In the genomic region with DNA sequence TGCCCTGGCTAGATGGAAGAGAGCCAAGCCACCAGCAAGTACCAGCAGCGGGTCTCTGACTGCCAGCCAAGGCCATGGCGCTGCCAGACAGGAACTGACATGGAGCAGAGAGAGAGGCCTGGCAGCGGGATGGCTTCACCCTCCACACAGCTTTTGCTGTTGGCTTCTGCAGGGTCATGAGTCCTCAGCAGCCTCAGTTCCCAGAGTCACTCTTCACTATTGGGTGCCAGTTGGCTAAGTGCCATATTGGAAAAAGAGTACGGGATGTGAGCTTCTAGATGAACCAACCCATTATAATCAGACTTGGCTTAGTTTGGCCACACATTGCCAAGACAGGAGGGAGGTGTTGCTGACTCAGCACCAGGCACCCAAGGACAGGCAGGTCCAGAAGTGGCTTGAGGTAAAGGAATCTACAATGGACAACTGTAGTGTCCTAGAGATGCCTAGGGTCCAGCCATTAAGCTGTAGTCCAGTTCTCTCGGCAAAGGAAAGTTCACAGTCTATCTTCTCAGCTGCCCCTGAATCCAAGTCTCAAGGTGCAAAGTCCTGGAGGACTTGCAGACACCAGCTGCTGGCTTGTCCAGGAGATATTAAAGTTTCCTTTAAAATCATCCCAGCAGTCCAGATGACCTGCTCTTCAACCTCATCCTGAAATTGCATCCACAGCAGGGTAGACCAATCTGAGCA, we compare ENCODE assay signal across 1 cellular context.
TF ChIP-seq lines count a peak whose summit lies in the region.

No MANE protein-coding gene starts in this region.

TF ChIP-seq in K562, 482 proteins besides CTCF, POLR2A, EP300 and RAD21 (continued from another document):
- TF ChIP-seq C11orf30 (IDR thresholded peaks at IDR 0.05; ENCODE audit: low read depth) (peak; percentile 20; the same call in 1 of the 2 replicates), POLR2AphosphoS2 (IDR thresholded peaks at IDR 0.05; ENCODE audit: low read length) (no peak), ZNF316 (IDR thresholded peaks at IDR 0.05) (peak; percentile 48), HBP1 (CRISPR knock-in tag; IDR thresholded peaks at IDR 0.05) (no peak), NFIC (IDR thresholded peaks at IDR 0.05) (0 out of 2 replicates have a peak, but pooled peaks have one; percentile 9), MAFK (IDR thresholded peaks at IDR 0.05; ENCODE audit: low read length) (peak; percentile 28; the same call in 1 of the 2 replicates), TBP (optimal IDR thresholded peaks at IDR 0.05; ENCODE audit: low read depth, low read length) (no peak)
- TF ChIP-seq, protein P1, sequence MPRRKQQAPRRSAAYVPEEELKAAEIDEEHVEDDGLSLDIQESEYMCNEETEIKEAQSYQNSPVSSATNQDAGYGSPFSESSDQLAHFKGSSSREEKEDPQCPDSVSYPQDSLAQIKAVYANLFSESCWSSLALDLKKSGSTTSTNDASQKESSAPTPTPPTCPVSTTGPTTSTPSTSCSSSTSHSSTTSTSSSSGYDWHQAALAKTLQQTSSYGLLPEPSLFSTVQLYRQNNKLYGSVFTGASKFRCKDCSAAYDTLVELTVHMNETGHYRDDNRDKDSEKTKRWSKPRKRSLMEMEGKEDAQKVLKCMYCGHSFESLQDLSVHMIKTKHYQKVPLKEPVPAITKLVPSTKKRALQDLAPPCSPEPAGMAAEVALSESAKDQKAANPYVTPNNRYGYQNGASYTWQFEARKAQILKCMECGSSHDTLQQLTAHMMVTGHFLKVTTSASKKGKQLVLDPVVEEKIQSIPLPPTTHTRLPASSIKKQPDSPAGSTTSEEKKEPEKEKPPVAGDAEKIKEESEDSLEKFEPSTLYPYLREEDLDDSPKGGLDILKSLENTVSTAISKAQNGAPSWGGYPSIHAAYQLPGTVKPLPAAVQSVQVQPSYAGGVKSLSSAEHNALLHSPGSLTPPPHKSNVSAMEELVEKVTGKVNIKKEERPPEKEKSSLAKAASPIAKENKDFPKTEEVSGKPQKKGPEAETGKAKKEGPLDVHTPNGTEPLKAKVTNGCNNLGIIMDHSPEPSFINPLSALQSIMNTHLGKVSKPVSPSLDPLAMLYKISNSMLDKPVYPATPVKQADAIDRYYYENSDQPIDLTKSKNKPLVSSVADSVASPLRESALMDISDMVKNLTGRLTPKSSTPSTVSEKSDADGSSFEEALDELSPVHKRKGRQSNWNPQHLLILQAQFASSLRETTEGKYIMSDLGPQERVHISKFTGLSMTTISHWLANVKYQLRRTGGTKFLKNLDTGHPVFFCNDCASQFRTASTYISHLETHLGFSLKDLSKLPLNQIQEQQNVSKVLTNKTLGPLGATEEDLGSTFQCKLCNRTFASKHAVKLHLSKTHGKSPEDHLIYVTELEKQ (CRISPR knock-in tag; IDR thresholded peaks at IDR 0.05): no peak
- TF ChIP-seq, protein P2, sequence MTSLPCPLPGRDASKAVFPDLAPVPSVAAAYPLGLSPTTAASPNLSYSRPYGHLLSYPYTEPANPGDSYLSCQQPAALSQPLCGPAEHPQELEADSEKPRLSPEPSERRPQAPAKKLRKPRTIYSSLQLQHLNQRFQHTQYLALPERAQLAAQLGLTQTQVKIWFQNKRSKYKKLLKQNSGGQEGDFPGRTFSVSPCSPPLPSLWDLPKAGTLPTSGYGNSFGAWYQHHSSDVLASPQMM (CRISPR knock-in tag; IDR thresholded peaks at IDR 0.05): no peak
